ENCODE assay signal across 8 cellular contexts in the genomic region with DNA sequence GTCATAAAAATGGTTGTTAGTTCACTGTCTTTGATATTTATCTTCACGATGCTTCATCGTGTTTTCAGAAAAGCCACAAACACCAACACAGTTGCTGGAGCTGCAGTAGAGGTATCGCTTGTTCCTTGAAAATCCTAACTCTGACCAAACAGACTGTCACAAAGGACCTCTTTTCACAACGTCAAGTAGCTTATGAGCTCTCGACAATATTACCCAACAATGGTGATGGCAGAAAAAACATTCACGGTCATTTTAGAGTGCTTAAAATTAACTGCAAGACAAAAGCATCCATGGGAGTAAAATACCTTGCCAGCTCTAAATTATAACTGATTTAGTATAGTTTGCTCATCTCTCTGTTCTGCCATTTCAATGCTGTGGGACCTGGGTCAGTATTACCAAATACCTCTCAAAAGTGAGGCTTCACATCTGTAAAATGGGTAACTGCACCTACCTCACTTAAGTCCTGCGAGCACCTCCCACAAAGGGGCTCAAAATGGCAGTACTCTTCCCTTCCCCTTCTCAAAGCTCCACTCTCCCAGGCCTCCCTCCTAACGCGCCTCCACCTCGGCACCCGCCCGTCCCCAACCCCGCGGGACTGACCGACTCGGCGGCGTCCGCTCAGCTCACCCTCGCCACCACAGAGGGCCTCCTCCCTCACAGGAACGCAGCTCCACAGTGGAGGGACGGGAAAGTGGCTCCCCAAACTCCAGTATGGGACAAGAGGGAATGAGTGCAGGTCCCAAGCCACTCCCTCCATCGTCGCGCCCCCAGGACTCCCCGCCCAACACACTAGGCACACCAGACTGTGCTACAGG. TPM values are rescaled to one million over a fixed set of nuclear protein-coding genes. Genes with fewer than 3 reads are reported as not detected.
DNase-seq lines count a peak whose midpoint lies in the region; ATAC-seq lines count a peak whose summit lies in the region.

No MANE protein-coding gene starts in this region.

- ATAC-seq in HG02870 (IDR thresholded peaks at IDR 0.05; ENCODE audit: unreplicated experiment) (peak; percentile 37), left lobe of liver (peak; percentile 53)

- peak overlapping the region; percentile 90 for H3K27ac ChIP-seq in cingulate gyrus (ENCODE audit: low read depth, low read length)
- H3K27ac ChIP-seq in substantia nigra (ENCODE audit: low read depth, low read length, poor library complexity, severe bottlenecking): peak overlapping the region; percentile 92

- DNase-seq in stimulated activated CD4-positive, alpha-beta T cell treated with anti-CD3 and anti-CD28 coated beads, Interleukin-15, amount 100 ng/mL, for 48 hours (ENCODE audit: low read depth in 2 of 2): peak; percentile 24 to 29
- DNase-seq in stimulated activated CD4-positive, alpha-beta T cell treated with anti-CD3 and anti-CD28 coated beads, Interleukin-2, amount 100 ng/mL, for 24 hours: no peak
- DNase-seq in NOMO-1 treated with dmso at 0.1 percent for 144 hours (lab: John Stamatoyannopoulos, UW; ENCODE audit: unreplicated experiment): peak; percentile 72
- no peak for DNase-seq in left lobe of liver (ENCODE audit: low spot score)
- DNase-seq in substantia nigra (lab: John Stamatoyannopoulos, UW): peak in 16 of 49 donors; percentile 27 to 73 (median 54)
- DNase-seq in stimulated activated CD4-positive, alpha-beta T cell treated with anti-CD3 and anti-CD28 coated beads, Interleukin-15, amount 100 ng/mL, for 24 hours: no peak

RNA-seq across cellular contexts. Expression of gene TRIM59, which starts 0.5 kb away (rescaled TPM):
- total RNA-seq in left lobe of liver: 0.25 TPM

RNA-seq across cellular contexts. Expression of gene SMC4, which starts 49.6 kb away (rescaled TPM):
- 12.0 TPM for total RNA-seq in left lobe of liver

RNA-seq across cellular contexts. Expression of gene IFT80, which starts 50.0 kb away (rescaled TPM):
- 6.3 TPM for total RNA-seq in left lobe of liver

Comparison
In these comparisons a context has a peak if more than half of its experiments do, and no peak if none do; other contexts are left out.
1. DNase-seq: peak in stimulated activated CD4-positive, alpha-beta T cell treated with anti-CD3 and anti-CD28 coated beads, Interleukin-15, amount 100 ng/mL, for 48 hours (2 of 2) and NOMO-1 treated with dmso at 0.1 percent for 144 hours (single experiment); none in stimulated activated CD4-positive, alpha-beta T cell treated with anti-CD3 and anti-CD28 coated beads, Interleukin-2, amount 100 ng/mL, for 24 hours (0 of 2), left lobe of liver (single experiment) and stimulated activated CD4-positive, alpha-beta T cell treated with anti-CD3 and anti-CD28 coated beads, Interleukin-15, amount 100 ng/mL, for 24 hours (single experiment).